ENCODE assay signal across 8 cellular contexts in the genomic region with DNA sequence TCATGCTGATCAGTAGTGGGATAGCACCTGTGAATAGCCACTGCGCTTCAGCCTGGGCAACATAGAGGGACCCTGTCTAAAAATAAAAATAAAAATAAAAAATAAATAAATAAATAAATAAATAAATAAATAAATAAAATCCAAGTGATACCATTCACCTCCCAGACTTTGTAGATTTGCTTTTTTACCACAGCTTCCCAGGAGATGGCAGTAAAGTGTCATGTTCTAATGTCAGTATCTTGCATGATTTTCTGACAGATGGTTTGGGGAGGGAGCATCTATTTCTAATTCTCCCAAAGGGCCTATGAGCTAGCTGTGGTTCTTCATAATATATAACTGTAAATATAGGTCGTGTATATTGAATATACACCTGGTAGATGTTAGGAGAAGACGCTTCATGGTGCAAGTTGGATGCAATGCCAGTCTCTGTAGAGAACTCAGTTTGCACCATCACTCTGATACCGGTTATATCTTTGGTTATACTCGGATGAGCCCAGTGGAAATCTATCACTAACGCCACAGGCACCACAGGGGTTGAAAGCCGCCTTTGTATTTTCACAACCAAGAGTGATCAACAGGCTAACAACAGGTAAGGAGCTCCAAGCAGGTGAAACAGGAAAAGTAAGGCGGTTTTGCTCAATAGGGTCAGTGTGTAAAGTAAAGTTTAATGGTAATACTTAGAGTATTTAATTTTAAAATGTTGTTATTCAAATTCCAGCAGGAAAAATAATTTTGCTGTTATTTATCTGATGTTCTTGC. TPM values are rescaled to one million over a fixed set of nuclear protein-coding genes. Genes with fewer than 3 reads are reported as not detected.
DNase-seq lines count a peak whose midpoint lies in the region; ATAC-seq and TF ChIP-seq lines count a peak whose summit lies in the region.

No MANE protein-coding gene starts in this region.

- H3K4me2 ChIP-seq in OCI-LY3 (ENCODE audit: low read length), result peak overlapping the region; percentile 5; the same call in 1 of the 2 replicates

- H3K4me3 Mint-ChIP-seq in activated CD8-positive, alpha-beta memory T cell treated with anti-CD3 and anti-CD28 coated beads, Interleukin-2, amount 10 ng/mL, durations not matched to agents 7 days and 5 days, result no peak overlapping the region

- H3K9ac ChIP-seq in OCI-LY3 (ENCODE audit: low read length), result no peak overlapping the region

- H3K9me3 ChIP-seq in OCI-LY3 (ENCODE audit: insufficient read depth, low read length), result no peaks in the 10 kb centered on the region
- no peaks in the 10 kb centered on the region for H3K9me3 ChIP-seq in lung (ENCODE audit: control insufficient read depth in 2 of 2, insufficient read depth in 1 of 2, low read length in 1 of 2)

- H2AFZ ChIP-seq in OCI-LY3 (ENCODE audit: low read depth, low read length), result no peak overlapping the region

- peaks cover 20% of the 10 kb centered on the region for H3K27me3 Mint-ChIP-seq in activated CD8-positive, alpha-beta memory T cell treated with anti-CD3 and anti-CD28 coated beads, Interleukin-2, amount 10 ng/mL, durations not matched to agents 7 days and 5 days

- CTCF ChIA-PET in activated CD8-positive, alpha-beta memory T cell treated with anti-CD3 and anti-CD28 coated beads, Interleukin-2, amount 10 ng/mL, durations not matched to agents 7 days and 5 days (lab: Charles Lee), result interaction anchor here (0.6 to 5.7 kb wide), 13 partner anchors 8 to 71 kb away, joined by 3 to 88 read pairs (median 4); partner anchors contain the start of gene NFKBID

- H3K27me3 ChIP-seq in OCI-LY3 (ENCODE audit: low read depth, low read length) (no peaks in the 10 kb centered on the region), lung (ENCODE audit: control insufficient read depth, insufficient read depth) (no peaks in the 10 kb centered on the region)

- peaks cover 2% of the 10 kb centered on the region for H3K36me3 Mint-ChIP-seq in activated CD8-positive, alpha-beta memory T cell treated with anti-CD3 and anti-CD28 coated beads, Interleukin-2, amount 10 ng/mL, durations not matched to agents 7 days and 5 days

- peak; percentile 66 for TF ChIP-seq CTCF in OCI-LY3 (IDR thresholded peaks at IDR 0.05; ENCODE audit: low read depth, low read length)
- peak; percentile 60 for TF ChIP-seq CTCF in choroid plexus epithelial cell (conservative IDR thresholded peaks at IDR 0.05; ENCODE audit: low read depth, low read length)
- peak; percentile 59 for TF ChIP-seq CTCF in lung (IDR thresholded peaks at IDR 0.05; ENCODE audit: control extremely low read depth, extremely low read depth)

- H3K79me2 ChIP-seq in OCI-LY3 (ENCODE audit: low read length), result no peaks in the 10 kb centered on the region

- WGBS in lung, 2 donors, result 29 to 35% methylated on average over 8 of the region's 8 CpGs

- H3K4me1 ChIP-seq in OCI-LY3 (ENCODE audit: low read length), result no peaks in the 10 kb centered on the region
- no peaks in the 10 kb centered on the region for H3K4me1 ChIP-seq in lung (ENCODE audit: control insufficient read depth in 2 of 2, insufficient read depth in 2 of 2, low read length in 2 of 2)

- peaks cover 6% of the 10 kb centered on the region for H3K4me1 Mint-ChIP-seq in activated CD8-positive, alpha-beta memory T cell treated with anti-CD3 and anti-CD28 coated beads, Interleukin-2, amount 10 ng/mL, durations not matched to agents 7 days and 5 days

- peaks cover 6% of the 10 kb centered on the region for H3K36me3 ChIP-seq in OCI-LY3 (replicated peaks; ENCODE audit: low read depth, low read length)
- H3K36me3 ChIP-seq in lung (ENCODE audit: control insufficient read depth in 2 of 2, insufficient read depth in 2 of 2, low read length in 2 of 2), result peaks cover 0 to 3% of the 10 kb centered on the region in 2 donors

- ATAC-seq in activated CD8-positive, alpha-beta memory T cell treated with anti-CD3 and anti-CD28 coated beads, Interleukin-2, amount 10 ng/mL, durations not matched to agents 7 days and 5 days, result peak; percentile 37
- peak; percentile 65 for ATAC-seq in lung (ENCODE audit: insufficient read depth, low FRiP score)
- ATAC-seq in GM18873 (IDR thresholded peaks at IDR 0.05; ENCODE audit: low FRiP score, unreplicated experiment), result no peak
- ATAC-seq in GM19328 (IDR thresholded peaks at IDR 0.05; ENCODE audit: unreplicated experiment), result no peak

- DNase-seq in activated CD8-positive, alpha-beta memory T cell treated with anti-CD3 and anti-CD28 coated beads, Interleukin-2, amount 10 ng/mL, durations not matched to agents 7 days and 5 days, result peak; percentile 53
- no peak for DNase-seq in activated CD8-positive, alpha-beta memory T cell treated with anti-CD3 and anti-CD28 coated beads for 24 hours
- DNase-seq in KG1 (lab: John Stamatoyannopoulos, UW) (peak; percentile 39), choroid plexus epithelial cell (ENCODE audit: low read depth) (peak; percentile 92), lung (ENCODE audit: low spot score) (no peak)

- H3K27ac ChIP-seq in OCI-LY3 (ENCODE audit: low read length) (no peak overlapping the region), lung (ENCODE audit: low read depth in 1 of 2, low read length in 1 of 2) (no peak overlapping the region)

- no peaks in the 10 kb centered on the region for H4K20me1 ChIP-seq in OCI-LY3 (ENCODE audit: insufficient read depth, low read length)

- H3K4me3 ChIP-seq in OCI-LY3 (ENCODE audit: low read length), result no peak overlapping the region
- no peak overlapping the region for H3K4me3 ChIP-seq in choroid plexus epithelial cell (ENCODE audit: low read depth, low read length)
- no peak overlapping the region for H3K4me3 ChIP-seq in lung

- H3K27ac Mint-ChIP-seq in activated CD8-positive, alpha-beta memory T cell treated with anti-CD3 and anti-CD28 coated beads, Interleukin-2, amount 10 ng/mL, durations not matched to agents 7 days and 5 days, result no peak overlapping the region

- no peaks in the 10 kb centered on the region for H3K9me3 Mint-ChIP-seq in activated CD8-positive, alpha-beta memory T cell treated with anti-CD3 and anti-CD28 coated beads, Interleukin-2, amount 10 ng/mL, durations not matched to agents 7 days and 5 days (ENCODE audit: low read depth)

RNA-seq across cellular contexts. Expression of gene APLP1, which starts 13.9 kb away (rescaled TPM):
- total RNA-seq in activated CD8-positive, alpha-beta memory T cell treated with anti-CD3 and anti-CD28 coated beads, Interleukin-2, amount 10 ng/mL, durations not matched to agents 7 days and 5 days, result 1 to 10 TPM; 1.5 to 2.0 TPM
- total RNA-seq in lung, result 1 to 10 TPM; 1.7 to 2.3 TPM
- polyA plus RNA-seq in lung, result 1 to 10 TPM in 1 of 2 donors, under 1 TPM in 1; 0.94 to 6.5 TPM

RNA-seq across cellular contexts. Expression of gene NFKBID, which starts 18.1 kb away (rescaled TPM):
- 10 to 100 TPM; 52.7 to 52.9 TPM for total RNA-seq in activated CD8-positive, alpha-beta memory T cell treated with anti-CD3 and anti-CD28 coated beads, Interleukin-2, amount 10 ng/mL, durations not matched to agents 7 days and 5 days
- total RNA-seq in lung, result 10 to 100 TPM; 12.6 to 25.3 TPM
- polyA plus RNA-seq in lung, result 10 to 100 TPM; 14.7 to 18.1 TPM

RNA-seq across cellular contexts. Expression of gene HCST, which starts 20.1 kb away (rescaled TPM):
- 100 to 1,000 TPM; 184 to 195 TPM for total RNA-seq in activated CD8-positive, alpha-beta memory T cell treated with anti-CD3 and anti-CD28 coated beads, Interleukin-2, amount 10 ng/mL, durations not matched to agents 7 days and 5 days
- total RNA-seq in lung, result 10 to 100 TPM in 1 of 2 donors, 1 to 10 TPM in 1; 5.4 to 33.2 TPM
- polyA plus RNA-seq in lung, result 100 to 1,000 TPM in 1 of 2 donors, 10 to 100 TPM in 1; 89.1 to 118 TPM

RNA-seq across cellular contexts. Expression of gene KIRREL2, which starts 25.5 kb away (rescaled TPM):
- 1 to 10 TPM; 1.1 to 1.4 TPM for total RNA-seq in activated CD8-positive, alpha-beta memory T cell treated with anti-CD3 and anti-CD28 coated beads, Interleukin-2, amount 10 ng/mL, durations not matched to agents 7 days and 5 days
- 1 to 10 TPM in 1 of 2 donors, not detected in 1; 1.2 TPM for total RNA-seq in lung
- under 1 TPM; 0.04 to 0.10 TPM for polyA plus RNA-seq in lung

RNA-seq across cellular contexts. Expression of gene TYROBP, which starts 25.8 kb away (rescaled TPM):
- total RNA-seq in activated CD8-positive, alpha-beta memory T cell treated with anti-CD3 and anti-CD28 coated beads, Interleukin-2, amount 10 ng/mL, durations not matched to agents 7 days and 5 days, result under 1 TPM in 1 of 2 experiments, not detected in 1; 0.96 TPM
- 100 to 1,000 TPM in 1 of 2 donors, 10 to 100 TPM in 1; 17.0 to 282 TPM for total RNA-seq in lung
- polyA plus RNA-seq in lung, result 1,000 to 10,000 TPM in 1 of 2 donors, 100 to 1,000 TPM in 1; 552 to 1,276 TPM

Comparison
In these comparisons a context has a peak if more than half of its experiments do, and no peak if none do; other contexts are left out.
1. DNase-seq: peak in activated CD8-positive, alpha-beta memory T cell treated with anti-CD3 and anti-CD28 coated beads, Interleukin-2, amount 10 ng/mL, durations not matched to agents 7 days and 5 days (single experiment), KG1 (single experiment) and choroid plexus epithelial cell (single experiment); none in activated CD8-positive, alpha-beta memory T cell treated with anti-CD3 and anti-CD28 coated beads for 24 hours (single experiment) and lung (single experiment).
2. ATAC-seq: peak in activated CD8-positive, alpha-beta memory T cell treated with anti-CD3 and anti-CD28 coated beads, Interleukin-2, amount 10 ng/mL, durations not matched to agents 7 days and 5 days (single experiment) and lung (single experiment); none in GM18873 (single experiment) and GM19328 (single experiment).
3. RNA of gene HCST, which starts 20.1 kb away (total RNA-seq): 184 to 195 TPM in activated CD8-positive, alpha-beta memory T cell treated with anti-CD3 and anti-CD28 coated beads, Interleukin-2, amount 10 ng/mL, durations not matched to agents 7 days and 5 days; 5.4 to 33.2 TPM in lung; every median in the first group is over 4 times any median in the second.
4. Peak in every context shown above with its lines, with median percentiles within 50 percentile points of each other: CTCF ChIP-seq.